Comparison of ENCODE assay signal across 26 cellular contexts in genomic region chr9:79302002-79302401, GRCh38.
"Had no signal": no experiment of that assay in that cellular context is flagged by ENCODE, and none has a peak within 500 bp of the region (broad histone marks: within the 10 kb centered on the region; RNA-seq: fewer than 3 reads in every experiment).

No MANE protein-coding gene starts in this region.

- H3K36me3 ChIP-seq: Peyer's patch, SJSA1 had no signal

- H3K4me2 ChIP-seq: KMS-11 had no signal

- H3K4me3 ChIP-seq: Peyer's patch, SJSA1 had no signal

- DNase-seq: activated CD4-positive, alpha-beta memory T cell treated with anti-CD3 and anti-CD28 coated beads for 36 hours; activated CD4-positive, alpha-beta T cell treated with anti-CD3 and anti-CD28 coated beads, Interleukin-2, amount 10 ng/mL, durations not matched to agents 7 days and 5 days; activated CD4-positive, CD25-positive, alpha-beta regulatory T cell; activated gamma-delta T cell treated with Interleukin-2 at 50 U/mL for 16 hours; activated naive CD4-positive, alpha-beta T cell treated with anti-CD3 and anti-CD28 coated beads, Interleukin-2, amount 10 ng/mL, durations not matched to agents 7 days and 5 days; activated naive CD8-positive, alpha-beta T cell treated with anti-CD3 and anti-CD28 coated beads for 36 hours; activated T-cell treated with anti-CD3 and anti-CD28 coated beads for 4 hours; activated T-cell treated with anti-CD3 and anti-CD28 coated beads, Interleukin-2, amount 50 U/mL, for 48 hours; anterior cingulate cortex; MM.1S; NCI-H1105; NCI-H1436; NCI-H1694 treated with DMSO at 0.1 percent for 48 hours; NCI-H2029 treated with DMSO at 0.1 percent for 48 hours; NCI-H446; NCI-H524; Peyer's patch; SHP77; T-cell; T-helper 2 cell; T1000 had no signal

- H3K4me1 ChIP-seq: Peyer's patch, SJSA1 had no signal

- H3K9ac ChIP-seq: KMS-11 had no signal

- H3K27ac ChIP-seq: KMS-11, Peyer's patch, RWPE1, SJSA1 had no signal

- H3K9me3 ChIP-seq: Peyer's patch, SJSA1 had no signal

- FAIRE-seq: TTC549 had no signal

- H3K27me3 ChIP-seq: Peyer's patch, SJSA1 had no signal

- ATAC-seq: activated T-helper 17 cell treated with anti-CD3 and anti-CD28 coated beads, Interleukin-2, amount 50 U/mL, for 72 hours; T-cell had no signal
